Comparison of ENCODE assay signal across 8 cellular contexts in the genomic region with DNA sequence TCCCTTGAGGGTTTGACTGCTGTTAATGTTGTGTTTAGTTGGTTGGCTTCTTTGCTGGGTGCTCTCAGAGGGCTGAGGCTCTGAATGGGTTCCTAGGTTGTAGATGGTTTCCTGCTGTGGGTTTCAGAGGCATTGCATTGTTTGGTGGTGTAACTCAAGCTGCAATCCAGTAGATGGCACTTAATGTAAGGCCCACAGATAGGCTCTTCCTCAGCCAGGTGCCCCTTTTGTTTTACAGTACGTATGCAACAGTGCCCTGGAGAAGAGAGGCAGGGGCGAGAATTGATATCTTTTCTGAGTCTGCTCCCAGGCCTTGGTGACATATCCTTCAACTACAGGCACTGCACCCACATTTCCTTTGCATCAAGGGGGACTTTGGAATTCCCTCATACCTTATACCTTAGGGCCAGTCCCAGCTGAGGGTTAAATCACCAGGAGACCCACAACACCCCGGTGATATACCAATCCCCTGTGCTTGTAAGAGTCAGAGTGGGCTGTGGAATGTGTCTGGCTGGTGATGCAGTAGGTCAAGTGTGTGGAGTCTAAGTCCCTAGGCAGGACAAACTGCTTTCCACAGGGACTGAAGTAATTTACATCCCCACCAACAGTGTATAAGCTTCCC. TPM values are rescaled to one million over a fixed set of nuclear protein-coding genes. Genes with fewer than 3 reads are reported as not detected.
A peak's percentile ranks its signal among the peaks of the same experiment; 100 is the strongest.
DNase-seq lines count a peak whose midpoint lies in the region; ATAC-seq and TF ChIP-seq lines count a peak whose summit lies in the region.

No MANE protein-coding gene starts in this region.

- no peaks in the 10 kb centered on the region for H3K27me3 ChIP-seq in upper lobe of left lung

- WGBS in upper lobe of left lung, 2 donors, result 40 to 66% methylated on average over 3 of the region's 3 CpGs

- peaks cover 7% of the 10 kb centered on the region for H3K27me3 Mint-ChIP-seq in activated B cell treated with CpG ODN at 0.5 μM for 24 hours

- H3K4me3 Mint-ChIP-seq in activated B cell treated with CpG ODN at 0.5 μM for 24 hours, result no peak overlapping the region

- H3K4me3 ChIP-seq in HFF-Myc (replicated peaks; ENCODE audit: low read depth, low read length) (no peak overlapping the region), upper lobe of left lung (no peak overlapping the region)

- TF ChIP-seq EP300 in upper lobe of left lung (IDR thresholded peaks at IDR 0.05), result no peak

- no peak for TF ChIP-seq POLR2A in upper lobe of left lung (IDR thresholded peaks at IDR 0.05)

- intact Hi-C loops in activated B cell treated with CpG ODN at 0.5 μM for 24 hours (cut with micrococcal nuclease), result loop anchor here (1.0 to 10.0 kb wide), 2 partner anchors 321 to 620 kb away; no protein-coding TSS in a partner anchor

- H3K36me3 ChIP-seq in upper lobe of left lung, result no peaks in the 10 kb centered on the region

- TF ChIP-seq CTCF in HFF-Myc (IDR thresholded peaks at IDR 0.05; ENCODE audit: low read depth, low read length, missing control alignments) (peak; percentile 13), activated B cell treated with CpG ODN at 0.5 μM for 24 hours (IDR thresholded peaks at IDR 0.05) (no peak), upper lobe of left lung (IDR thresholded peaks at IDR 0.05) (no peak)

- ATAC-seq in activated B cell treated with CpG ODN at 0.5 μM for 24 hours (ENCODE audit: low read depth) (peak; percentile 47), upper lobe of left lung (ENCODE audit: low FRiP score in 2 of 2) (no peak)

- POLR2A ChIA-PET in activated B cell treated with CpG ODN at 0.5 μM for 24 hours (lab: Charles Lee), result no interaction called here

- no peaks in the 10 kb centered on the region for H3K9me3 Mint-ChIP-seq in activated B cell treated with CpG ODN at 0.5 μM for 24 hours

- no peak overlapping the region for H3K27ac Mint-ChIP-seq in activated B cell treated with CpG ODN at 0.5 μM for 24 hours

- H3K9me3 ChIP-seq in upper lobe of left lung, result no peaks in the 10 kb centered on the region

- H3K4me1 Mint-ChIP-seq in activated B cell treated with CpG ODN at 0.5 μM for 24 hours, result no peaks in the 10 kb centered on the region

- no peak overlapping the region for H3K27ac ChIP-seq in upper lobe of left lung

- DNase-seq in activated CD4-positive, alpha-beta T cell treated with anti-CD3 and anti-CD28 coated beads for 48 hours, result peak; percentile 12
- DNase-seq in activated CD4-positive, alpha-beta T cell treated with anti-CD3 and anti-CD28 coated beads, Interleukin-2, amount 50 U/mL, for 4 hours, result no peak
- DNase-seq in HFF-Myc (ENCODE audit: extremely low read depth, low read depth), result no peak
- peak; percentile 40 for DNase-seq in M059J (ENCODE audit: low read depth)
- no peak for DNase-seq in activated B cell treated with CpG ODN at 0.5 μM for 24 hours
- DNase-seq in cerebellar nuclear complex (lab: John Stamatoyannopoulos, UW), result no peak
- no peak for DNase-seq in upper lobe of left lung
- DNase-seq in NCI-H2227 (lab: John Stamatoyannopoulos, UW; ENCODE audit: unreplicated experiment), result no peak

- peaks cover 0 to 6% (median 0%) of the 10 kb centered on the region in 4 donors for H3K4me1 ChIP-seq in upper lobe of left lung

- no peaks in the 10 kb centered on the region for H3K36me3 Mint-ChIP-seq in activated B cell treated with CpG ODN at 0.5 μM for 24 hours (ENCODE audit: low read depth)

- CTCF ChIA-PET in activated B cell treated with CpG ODN at 0.5 μM for 24 hours (lab: Charles Lee), result no interaction called here

RNA-seq across cellular contexts. Expression of gene UGT3A2, which starts 7.0 kb away (rescaled TPM):
- 0.12 and 0.34 TPM in 2 replicates for total RNA-seq in M059J (2014; rRNA removed; shearing (Covaris generic))
- total RNA-seq in activated B cell treated with CpG ODN at 0.5 μM for 24 hours (not detected in 2 replicates), upper lobe of left lung (not detected)

Comparison
In these comparisons a context has a peak if more than half of its experiments do, and no peak if none do; other contexts are left out.
1. DNase-seq: peak in activated CD4-positive, alpha-beta T cell treated with anti-CD3 and anti-CD28 coated beads for 48 hours (single experiment) and M059J (single experiment); none in activated CD4-positive, alpha-beta T cell treated with anti-CD3 and anti-CD28 coated beads, Interleukin-2, amount 50 U/mL, for 4 hours (0 of 2), HFF-Myc (single experiment), activated B cell treated with CpG ODN at 0.5 μM for 24 hours (single experiment), cerebellar nuclear complex (0 of 2), upper lobe of left lung (0 of 2) and NCI-H2227 (single experiment).